ENCODE assay signal across 1 cellular context in the genomic region with DNA sequence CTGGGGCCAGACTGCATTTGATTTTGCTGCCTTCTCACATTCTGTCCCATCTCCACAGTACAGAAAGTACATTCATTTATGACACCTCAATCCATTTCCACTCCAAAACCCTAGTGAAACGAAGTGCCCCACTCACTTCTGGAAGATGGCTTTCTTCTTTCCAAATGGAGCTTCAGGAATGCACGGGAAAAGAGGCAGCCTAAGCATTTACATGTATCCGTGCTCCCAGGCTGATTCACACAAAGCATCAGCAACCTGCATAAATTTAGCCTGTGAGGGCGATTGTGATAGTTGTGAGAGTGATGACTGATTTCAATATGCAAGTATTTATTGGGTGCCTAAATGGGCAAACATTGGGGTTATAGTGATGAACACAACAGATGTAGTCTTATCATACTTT.
TF ChIP-seq lines count a peak whose summit lies in the region.

No MANE protein-coding gene starts in this region.

TF ChIP-seq in GM23338, 12 proteins besides CTCF, POLR2A, EP300 and RAD21 (continued from another document):
- TF ChIP-seq, protein P1, sequence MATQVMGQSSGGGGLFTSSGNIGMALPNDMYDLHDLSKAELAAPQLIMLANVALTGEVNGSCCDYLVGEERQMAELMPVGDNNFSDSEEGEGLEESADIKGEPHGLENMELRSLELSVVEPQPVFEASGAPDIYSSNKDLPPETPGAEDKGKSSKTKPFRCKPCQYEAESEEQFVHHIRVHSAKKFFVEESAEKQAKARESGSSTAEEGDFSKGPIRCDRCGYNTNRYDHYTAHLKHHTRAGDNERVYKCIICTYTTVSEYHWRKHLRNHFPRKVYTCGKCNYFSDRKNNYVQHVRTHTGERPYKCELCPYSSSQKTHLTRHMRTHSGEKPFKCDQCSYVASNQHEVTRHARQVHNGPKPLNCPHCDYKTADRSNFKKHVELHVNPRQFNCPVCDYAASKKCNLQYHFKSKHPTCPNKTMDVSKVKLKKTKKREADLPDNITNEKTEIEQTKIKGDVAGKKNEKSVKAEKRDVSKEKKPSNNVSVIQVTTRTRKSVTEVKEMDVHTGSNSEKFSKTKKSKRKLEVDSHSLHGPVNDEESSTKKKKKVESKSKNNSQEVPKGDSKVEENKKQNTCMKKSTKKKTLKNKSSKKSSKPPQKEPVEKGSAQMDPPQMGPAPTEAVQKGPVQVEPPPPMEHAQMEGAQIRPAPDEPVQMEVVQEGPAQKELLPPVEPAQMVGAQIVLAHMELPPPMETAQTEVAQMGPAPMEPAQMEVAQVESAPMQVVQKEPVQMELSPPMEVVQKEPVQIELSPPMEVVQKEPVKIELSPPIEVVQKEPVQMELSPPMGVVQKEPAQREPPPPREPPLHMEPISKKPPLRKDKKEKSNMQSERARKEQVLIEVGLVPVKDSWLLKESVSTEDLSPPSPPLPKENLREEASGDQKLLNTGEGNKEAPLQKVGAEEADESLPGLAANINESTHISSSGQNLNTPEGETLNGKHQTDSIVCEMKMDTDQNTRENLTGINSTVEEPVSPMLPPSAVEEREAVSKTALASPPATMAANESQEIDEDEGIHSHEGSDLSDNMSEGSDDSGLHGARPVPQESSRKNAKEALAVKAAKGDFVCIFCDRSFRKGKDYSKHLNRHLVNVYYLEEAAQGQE (IDR thresholded peaks at IDR 0.05; ENCODE audit: unreplicated experiment): no peak
- no peak for TF ChIP-seq POLR2AphosphoS5 (IDR thresholded peaks at IDR 0.05; ENCODE audit: low read depth)
- TF ChIP-seq ZNF114 (CRISPR knock-in tag; IDR thresholded peaks at IDR 0.05): no peak
- no peak for TF ChIP-seq STAT1 (IDR thresholded peaks at IDR 0.05; ENCODE audit: unreplicated experiment)
- TF ChIP-seq, protein P2, sequence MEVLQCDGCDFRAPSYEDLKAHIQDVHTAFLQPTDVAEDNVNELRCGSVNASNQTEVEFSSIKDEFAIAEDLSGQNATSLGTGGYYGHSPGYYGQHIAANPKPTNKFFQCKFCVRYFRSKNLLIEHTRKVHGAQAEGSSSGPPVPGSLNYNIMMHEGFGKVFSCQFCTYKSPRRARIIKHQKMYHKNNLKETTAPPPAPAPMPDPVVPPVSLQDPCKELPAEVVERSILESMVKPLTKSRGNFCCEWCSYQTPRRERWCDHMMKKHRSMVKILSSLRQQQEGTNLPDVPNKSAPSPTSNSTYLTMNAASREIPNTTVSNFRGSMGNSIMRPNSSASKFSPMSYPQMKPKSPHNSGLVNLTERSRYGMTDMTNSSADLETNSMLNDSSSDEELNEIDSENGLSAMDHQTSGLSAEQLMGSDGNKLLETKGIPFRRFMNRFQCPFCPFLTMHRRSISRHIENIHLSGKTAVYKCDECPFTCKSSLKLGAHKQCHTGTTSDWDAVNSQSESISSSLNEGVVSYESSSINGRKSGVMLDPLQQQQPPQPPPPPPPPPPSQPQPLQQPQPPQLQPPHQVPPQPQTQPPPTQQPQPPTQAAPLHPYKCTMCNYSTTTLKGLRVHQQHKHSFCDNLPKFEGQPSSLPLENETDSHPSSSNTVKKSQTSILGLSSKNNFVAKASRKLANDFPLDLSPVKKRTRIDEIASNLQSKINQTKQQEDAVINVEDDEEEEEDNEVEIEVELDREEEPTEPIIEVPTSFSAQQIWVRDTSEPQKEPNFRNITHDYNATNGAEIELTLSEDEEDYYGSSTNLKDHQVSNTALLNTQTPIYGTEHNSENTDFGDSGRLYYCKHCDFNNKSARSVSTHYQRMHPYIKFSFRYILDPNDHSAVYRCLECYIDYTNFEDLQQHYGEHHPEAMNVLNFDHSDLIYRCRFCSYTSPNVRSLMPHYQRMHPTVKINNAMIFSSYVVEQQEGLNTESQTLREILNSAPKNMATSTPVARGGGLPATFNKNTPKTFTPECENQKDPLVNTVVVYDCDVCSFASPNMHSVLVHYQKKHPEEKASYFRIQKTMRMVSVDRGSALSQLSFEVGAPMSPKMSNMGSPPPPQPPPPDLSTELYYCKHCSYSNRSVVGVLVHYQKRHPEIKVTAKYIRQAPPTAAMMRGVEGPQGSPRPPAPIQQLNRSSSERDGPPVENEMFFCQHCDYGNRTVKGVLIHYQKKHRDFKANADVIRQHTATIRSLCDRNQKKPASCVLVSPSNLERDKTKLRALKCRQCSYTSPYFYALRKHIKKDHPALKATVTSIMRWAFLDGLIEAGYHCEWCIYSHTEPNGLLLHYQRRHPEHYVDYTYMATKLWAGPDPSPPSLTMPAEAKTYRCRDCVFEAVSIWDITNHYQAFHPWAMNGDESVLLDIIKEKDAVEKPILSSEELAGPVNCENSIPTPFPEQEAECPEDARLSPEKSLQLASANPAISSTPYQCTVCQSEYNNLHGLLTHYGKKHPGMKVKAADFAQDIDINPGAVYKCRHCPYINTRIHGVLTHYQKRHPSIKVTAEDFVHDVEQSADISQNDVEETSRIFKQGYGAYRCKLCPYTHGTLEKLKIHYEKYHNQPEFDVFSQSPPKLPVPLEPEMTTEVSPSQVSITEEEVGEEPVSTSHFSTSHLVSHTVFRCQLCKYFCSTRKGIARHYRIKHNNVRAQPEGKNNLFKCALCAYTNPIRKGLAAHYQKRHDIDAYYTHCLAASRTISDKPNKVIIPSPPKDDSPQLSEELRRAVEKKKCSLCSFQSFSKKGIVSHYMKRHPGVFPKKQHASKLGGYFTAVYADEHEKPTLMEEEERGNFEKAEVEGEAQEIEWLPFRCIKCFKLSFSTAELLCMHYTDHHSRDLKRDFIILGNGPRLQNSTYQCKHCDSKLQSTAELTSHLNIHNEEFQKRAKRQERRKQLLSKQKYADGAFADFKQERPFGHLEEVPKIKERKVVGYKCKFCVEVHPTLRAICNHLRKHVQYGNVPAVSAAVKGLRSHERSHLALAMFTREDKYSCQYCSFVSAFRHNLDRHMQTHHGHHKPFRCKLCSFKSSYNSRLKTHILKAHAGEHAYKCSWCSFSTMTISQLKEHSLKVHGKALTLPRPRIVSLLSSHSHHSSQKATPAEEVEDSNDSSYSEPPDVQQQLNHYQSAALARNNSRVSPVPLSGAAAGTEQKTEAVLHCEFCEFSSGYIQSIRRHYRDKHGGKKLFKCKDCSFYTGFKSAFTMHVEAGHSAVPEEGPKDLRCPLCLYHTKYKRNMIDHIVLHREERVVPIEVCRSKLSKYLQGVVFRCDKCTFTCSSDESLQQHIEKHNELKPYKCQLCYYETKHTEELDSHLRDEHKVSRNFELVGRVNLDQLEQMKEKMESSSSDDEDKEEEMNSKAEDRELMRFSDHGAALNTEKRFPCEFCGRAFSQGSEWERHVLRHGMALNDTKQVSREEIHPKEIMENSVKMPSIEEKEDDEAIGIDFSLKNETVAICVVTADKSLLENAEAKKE (CRISPR knock-in tag; IDR thresholded peaks at IDR 0.05): no peak
- TF ChIP-seq JUNB (IDR thresholded peaks at IDR 0.05; ENCODE audit: unreplicated experiment): no peak
- TF ChIP-seq EZH2phosphoT487 (IDR thresholded peaks at IDR 0.05; ENCODE audit: unreplicated experiment): no peak
